Comparison of ENCODE assay signal across 14 cellular contexts in genomic region chr5:95471922-95472321, GRCh38.
DNase-seq lines count a peak whose midpoint lies in the region; ATAC-seq and TF ChIP-seq lines count a peak whose summit lies in the region.
"Had no signal": no experiment of that assay in that cellular context is flagged by ENCODE, and none has a peak within 500 bp of the region (broad histone marks: within the 10 kb centered on the region; RNA-seq: fewer than 3 reads in every experiment).

No MANE protein-coding gene starts in this region.

- peak; percentile 53; the same call in 1 of the 2 replicates for ATAC-seq in HCT116
- ATAC-seq: activated T-helper 17 cell treated with anti-CD3 and anti-CD28 coated beads, Interleukin-2, amount 50 U/mL, for 72 hours had no signal

- peak; percentile 23 for DNase-seq in AG04449 (ENCODE audit: low read depth, low spot score)
- no peak for DNase-seq in HCT116 (ENCODE audit: low read depth, low spot score)
- peak; percentile 32 for DNase-seq in astrocyte of the hippocampus (ENCODE audit: low read depth, low spot score)
- peak; percentile 68 for DNase-seq in iris pigment epithelial cell (ENCODE audit: low read depth)
- DNase-seq in KBM-7 = no peak
- DNase-seq in SIG-M5 treated with dmso at 0.1 percent for 504 hours (lab: John Stamatoyannopoulos, UW; ENCODE audit: unreplicated experiment) = no peak
- no peak for DNase-seq in NCI-H2107 treated with DMSO at 0.1 percent for 48 hours (lab: John Stamatoyannopoulos, UW; ENCODE audit: unreplicated experiment)
- no peak for DNase-seq in esophagus muscularis mucosa (ENCODE audit: extremely low spot score)
- DNase-seq: activated CD4-positive, alpha-beta T cell treated with anti-CD3 and anti-CD28 coated beads, Interleukin-2, amount 10 ng/mL, durations not matched to agents 24 days and 14 days; AML-193; MV-4-11 had no signal

- TF ChIP-seq CTCF in AG04449 (IDR thresholded peaks at IDR 0.05; ENCODE audit: insufficient read depth, low read length, missing control alignments) (no peak), HCT116 (IDR thresholded peaks at IDR 0.05 in 2 of 3, conservative IDR thresholded peaks at IDR 0.05 in 1 of 3; ENCODE audit: borderline replicate concordance in 1 of 3, insufficient read depth in 1 of 3, low read depth in 2 of 3, low read length in 2 of 3) (no peak), esophagus muscularis mucosa (IDR thresholded peaks at IDR 0.05) (no peak)

- no peak overlapping the region for H2AFZ ChIP-seq in HCT116 (ENCODE audit: low read depth, low read length, poor library complexity, severe bottlenecking)

- RAD21 ChIA-PET in HCT116 (lab: Charles Lee; ENCODE audit: low non-redundant PET in 1 of 2, low total read pairs in 2 of 2, uncharacterized antibody in 2 of 2, unreplicated experiment in 2 of 2) = no interaction called here

- no peak overlapping the region for H3K4me2 ChIP-seq in HCT116 (ENCODE audit: low read length)

- TF ChIP-seq EP300 in esophagus muscularis mucosa (IDR thresholded peaks at IDR 0.05) = no peak

- TF ChIP-seq POLR2A in HCT116 (IDR thresholded peaks at IDR 0.05; ENCODE audit: borderline replicate concordance, extremely low read depth, insufficient read depth, insufficient read length) (no peak), esophagus muscularis mucosa (IDR thresholded peaks at IDR 0.05; ENCODE audit: low read depth) (no peak)

- in situ Hi-C loops in KBM-7 (cut with MboI; ENCODE audit: low pct_unique_long_range_greater_than_20kb, low sequenced_read_pairs) = no loop called here

- H3K4me3 ChIP-seq in AG04449 (ENCODE audit: low read depth, low read length) (no peak overlapping the region), HCT116 (replicated peaks in 1 of 2; ENCODE audit: low read depth in 1 of 2, low read length in 2 of 2) (no peak overlapping the region), esophagus muscularis mucosa (no peak overlapping the region)
- H3K4me3 ChIP-seq: cardiac muscle cell had no signal

- no peak for TF ChIP-seq RAD21 in HCT116 (IDR thresholded peaks at IDR 0.05; ENCODE audit: low read depth)

- H4K20me1 ChIP-seq in HCT116 (ENCODE audit: insufficient read depth) = no peaks in the 10 kb centered on the region

- H3K79me2 ChIP-seq in HCT116 (ENCODE audit: insufficient read depth, low read length) = no peaks in the 10 kb centered on the region

- H3K4me1 ChIP-seq in HCT116 (ENCODE audit: control insufficient read depth in 1 of 2, insufficient read depth in 2 of 2, low read length in 2 of 2) (no peaks in the 10 kb centered on the region), esophagus muscularis mucosa (no peaks in the 10 kb centered on the region)

- peaks cover 0 to 9% of the 10 kb centered on the region in 2 experiments; a peak in 2 of 4 replicates for H3K36me3 ChIP-seq in HCT116 (ENCODE audit: control insufficient read depth in 1 of 2, insufficient read depth in 2 of 2, low read length in 2 of 2)
- H3K36me3 ChIP-seq in esophagus muscularis mucosa = peaks cover 14 to 64% (median 36%) of the 10 kb centered on the region in 4 donors

- intact Hi-C loops in HCT116 (cut with micrococcal nuclease) (no loop called here), esophagus muscularis mucosa (cut with DNase I) (no loop called here)

- H3K9me2 ChIP-seq in HCT116 (ENCODE audit: insufficient read depth) = no peaks in the 10 kb centered on the region

- CTCF ChIA-PET in AG04449 (lab: Yijun Ruan, JAX) (no interaction called here), HCT116 (lab: Charles Lee) (no interaction called here)

- 100% methylated on average over 1 of the region's 1 CpG for WGBS in esophagus muscularis mucosa

- no peak overlapping the region for H3K9ac ChIP-seq in HCT116 (ENCODE audit: low read length)

- H3K27ac ChIP-seq in HCT116 (ENCODE audit: low read depth, low read length) = no peak overlapping the region
- H3K27ac ChIP-seq in esophagus muscularis mucosa (replicated peaks in 1 of 4) = no peak overlapping the region
- H3K27ac ChIP-seq: cardiac muscle cell, HL-60 had no signal

- POLR2A ChIA-PET in AG04449 (lab: Yijun Ruan, JAX) (no interaction called here), HCT116 (lab: Charles Lee) (no interaction called here)

- BruUV-seq in HCT116 (replicated peaks; lab: Mats Ljungman, UMichigan) = no TSS peak

- H3K9me3 ChIP-seq in HCT116 (ENCODE audit: control insufficient read depth in 1 of 2, insufficient read depth in 1 of 2, low read depth in 1 of 2, low read length in 2 of 2) (no peaks in the 10 kb centered on the region), esophagus muscularis mucosa (no peaks in the 10 kb centered on the region)

- H3K27me3 ChIP-seq in HCT116 (ENCODE audit: insufficient read depth, low read length) = no peaks in the 10 kb centered on the region
- H3K27me3 ChIP-seq in esophagus muscularis mucosa = no peaks in the 10 kb centered on the region
- H3K27me3 ChIP-seq: cardiac muscle cell had no signal

TF ChIP-seq in HCT116, 20 proteins besides CTCF, POLR2A, EP300 and RAD21:
- TF ChIP-seq SIN3A (IDR thresholded peaks at IDR 0.05; ENCODE audit: low read depth) (no peak), FOSL1 (IDR thresholded peaks at IDR 0.05; ENCODE audit: low read depth) (no peak), ATF3 (IDR thresholded peaks at IDR 0.05) (no peak), POLR2AphosphoS5 (IDR thresholded peaks at IDR 0.05; ENCODE audit: low read depth, low read length) (no peak), CBX3 (IDR thresholded peaks at IDR 0.05; ENCODE audit: low read depth) (no peak), ZNF274 (IDR thresholded peaks at IDR 0.05; ENCODE audit: low read depth, low read length) (no peak), JUND (IDR thresholded peaks at IDR 0.05) (no peak), MAX (IDR thresholded peaks at IDR 0.05) (no peak), SRF (IDR thresholded peaks at IDR 0.05; ENCODE audit: low read depth) (no peak), SP1 (IDR thresholded peaks at IDR 0.05; ENCODE audit: low read depth) (no peak), EZH2phosphoT487 (IDR thresholded peaks at IDR 0.05; ENCODE audit: borderline replicate concordance) (no peak), YY1 (IDR thresholded peaks at IDR 0.05; ENCODE audit: extremely low read depth, insufficient replicate concordance, low read depth, low read length) (no peak), REST (IDR thresholded peaks at IDR 0.05; ENCODE audit: low read depth) (no peak), EZH2 (IDR thresholded peaks at IDR 0.05) (no peak), TCF7L2 (IDR thresholded peaks at IDR 0.05; ENCODE audit: borderline replicate concordance, extremely low read depth, insufficient read depth, insufficient read length) (no peak), ELF1 (IDR thresholded peaks at IDR 0.05; ENCODE audit: borderline replicate concordance, low read depth) (no peak), ZBTB33 (IDR thresholded peaks at IDR 0.05; ENCODE audit: extremely low read depth, insufficient replicate concordance, low read length) (no peak), CEBPB (IDR thresholded peaks at IDR 0.05; ENCODE audit: low read depth) (no peak), ZFX (IDR thresholded peaks at IDR 0.05) (no peak)

Comparison
In these comparisons a context has a peak if more than half of its experiments do, and no peak if none do; other contexts are left out.
1. DNase-seq: peak in AG04449 (single experiment), astrocyte of the hippocampus (single experiment) and iris pigment epithelial cell (single experiment); none in HCT116 (single experiment), KBM-7 (single experiment), SIG-M5 treated with dmso at 0.1 percent for 504 hours (single experiment), NCI-H2107 treated with DMSO at 0.1 percent for 48 hours (single experiment) and esophagus muscularis mucosa (single experiment).